In the genomic region with DNA sequence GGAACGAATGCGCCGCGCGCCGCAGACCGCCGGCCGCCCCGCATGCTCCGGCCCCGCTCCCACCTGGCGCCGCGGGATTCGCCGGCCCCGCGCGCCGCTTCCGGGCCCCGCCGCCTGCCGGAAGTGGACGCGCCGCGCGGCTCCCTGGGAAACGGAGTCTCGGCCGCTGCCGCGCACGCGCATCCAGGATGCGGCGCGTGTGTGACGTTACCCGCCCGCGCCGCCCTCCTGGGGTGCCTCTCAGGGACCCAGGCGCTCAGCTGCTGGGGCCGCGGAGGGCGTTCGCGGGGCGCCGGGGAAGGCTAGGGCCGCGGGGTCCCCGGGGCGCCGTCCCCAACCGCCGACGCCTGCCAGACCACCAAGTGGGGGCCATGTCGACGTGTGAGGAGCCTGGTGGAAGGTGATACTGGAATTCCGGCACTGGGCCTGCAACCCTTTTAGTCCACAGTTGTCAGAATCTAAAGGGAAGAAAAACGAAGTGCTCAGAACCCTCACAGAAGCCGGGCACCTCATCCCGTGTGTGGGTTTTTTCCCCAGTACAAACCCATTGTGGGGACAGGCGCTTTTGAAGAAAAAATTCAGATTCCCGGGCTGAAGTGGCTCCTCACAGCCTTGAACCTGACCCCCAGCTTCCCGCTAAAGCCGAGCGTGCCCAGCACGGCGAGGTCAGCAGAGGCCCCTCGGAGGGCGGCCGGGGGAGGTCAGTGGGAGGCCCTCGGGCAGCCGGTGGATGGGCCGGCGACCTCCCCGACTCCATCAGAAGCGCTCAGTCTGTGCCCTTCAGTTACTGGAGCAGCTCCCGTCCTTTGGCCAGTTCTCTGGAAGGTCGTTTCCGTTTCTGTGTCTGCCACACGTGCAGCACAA, we compare ENCODE assay signal across 8 cellular contexts. TPM values are rescaled to one million over a fixed set of nuclear protein-coding genes. Genes with fewer than 3 reads are reported as not detected.
A peak's percentile ranks its signal among the peaks of the same experiment; 100 is the strongest.
DNase-seq lines count a peak whose midpoint lies in the region; ATAC-seq, FAIRE-seq and TF ChIP-seq lines count a peak whose summit lies in the region.

A gene with protein sequence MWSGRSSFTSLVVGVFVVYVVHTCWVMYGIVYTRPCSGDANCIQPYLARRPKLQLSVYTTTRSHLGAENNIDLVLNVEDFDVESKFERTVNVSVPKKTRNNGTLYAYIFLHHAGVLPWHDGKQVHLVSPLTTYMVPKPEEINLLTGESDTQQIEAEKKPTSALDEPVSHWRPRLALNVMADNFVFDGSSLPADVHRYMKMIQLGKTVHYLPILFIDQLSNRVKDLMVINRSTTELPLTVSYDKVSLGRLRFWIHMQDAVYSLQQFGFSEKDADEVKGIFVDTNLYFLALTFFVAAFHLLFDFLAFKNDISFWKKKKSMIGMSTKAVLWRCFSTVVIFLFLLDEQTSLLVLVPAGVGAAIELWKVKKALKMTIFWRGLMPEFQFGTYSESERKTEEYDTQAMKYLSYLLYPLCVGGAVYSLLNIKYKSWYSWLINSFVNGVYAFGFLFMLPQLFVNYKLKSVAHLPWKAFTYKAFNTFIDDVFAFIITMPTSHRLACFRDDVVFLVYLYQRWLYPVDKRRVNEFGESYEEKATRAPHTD (minus strand): TSS at position 125 of the 864 bp plus-strand sequence. CDS start 258 bp downstream, outside the sequence.

- peak; percentile 88 to 93 for ATAC-seq in A549
- ATAC-seq in GM18858 (IDR thresholded peaks at IDR 0.05; ENCODE audit: unreplicated experiment): peak; percentile 87
- ATAC-seq in HG03095 (IDR thresholded peaks at IDR 0.05; ENCODE audit: unreplicated experiment): peak; percentile 67

- no peak for TF ChIP-seq EP300 in A549 (IDR thresholded peaks at IDR 0.05)

- intact Hi-C loops in breast epithelium (cut with DNase I; ENCODE audit: low total_unique reads): loop anchor here (5.0 kb wide), 1 partner anchor 1407 kb away; the partner anchor contains the start of gene IRX2

- POLR2A ChIA-PET in A549 (lab: Yijun Ruan, JAX): interaction anchor here (0.6 to 1.5 kb wide), 4 partner anchors 9 to 77 kb away, joined by 3 to 7 read pairs (median 3); no protein-coding TSS in a partner anchor

- TF ChIP-seq RAD21 in A549 (conservative IDR thresholded peaks at IDR 0.05 in 1 of 2, IDR thresholded peaks at IDR 0.05 in 1 of 2): no peak

- TF ChIP-seq POLR2A in A549 (IDR thresholded peaks at IDR 0.05; ENCODE audit: low read length) (peak; percentile 73), breast epithelium (IDR thresholded peaks at IDR 0.05) (no peak)

- no peaks in the 10 kb centered on the region for H3K27me3 ChIP-seq in breast epithelium
- no peaks in the 10 kb centered on the region for H3K27me3 ChIP-seq in small intestine (ENCODE audit: control insufficient read depth in 2 of 2, insufficient read depth in 2 of 2, low read length in 2 of 2)

- peaks cover 19% of the 10 kb centered on the region for H3K4me1 ChIP-seq in A549
- peaks cover 0 to 5% of the 10 kb centered on the region in 2 donors for H3K4me1 ChIP-seq in breast epithelium
- H3K4me1 ChIP-seq in small intestine (ENCODE audit: control insufficient read depth in 2 of 2, insufficient read depth in 1 of 2, low read depth in 1 of 2, low read length in 1 of 2): peaks cover 0 to 4% of the 10 kb centered on the region in 2 donors

- CTCF ChIA-PET in A549 (lab: Yijun Ruan, JAX): interaction anchor here (1.1 to 2.8 kb wide), 4 partner anchors 13 to 300 kb away, joined by 3 to 10 read pairs (median 5); no protein-coding TSS in a partner anchor

- H3K36me3 ChIP-seq in breast epithelium (no peaks in the 10 kb centered on the region), small intestine (ENCODE audit: control insufficient read depth in 2 of 2, insufficient read depth in 2 of 2, low read length in 2 of 2) (peaks cover 5 to 7% of the 10 kb centered on the region in 2 donors)

- H3K27ac ChIP-seq in A549: peak within 1 kb of the TSS; percentile 89 to 93
- H3K27ac ChIP-seq in breast epithelium: peak within 1 kb of the TSS; percentile 88 to 93
- H3K27ac ChIP-seq in small intestine (ENCODE audit: low read depth in 1 of 2, low read length in 1 of 2): peak within 1 kb of the TSS; percentile 47 to 89

- H3K9me3 ChIP-seq in A549 (no peaks in the 10 kb centered on the region), breast epithelium (no peaks in the 10 kb centered on the region), small intestine (ENCODE audit: control insufficient read depth, low read depth) (no peaks in the 10 kb centered on the region)

- WGBS in A549 (ENCODE audit: missing lambda C conversion rate): under 1% methylated on average over 25 of the region's 87 CpGs
- 1 to 2% (median 1%) methylated on average over 41 to 87 of the region's 87 CpGs for WGBS in small intestine, 3 donors

- TF ChIP-seq CTCF in A549 (IDR thresholded peaks at IDR 0.05): no peak
- TF ChIP-seq CTCF in WI38 (IDR thresholded peaks at IDR 0.05; ENCODE audit: low read depth, low read length): no peak
- TF ChIP-seq CTCF in breast epithelium (IDR thresholded peaks at IDR 0.05): peak in 1 of 3 donors; percentile 19

- no peak for FAIRE-seq in A549 (lab: Jason Lieb, UNC)
- no peak for FAIRE-seq in small intestine (lab: Jason Lieb, UNC)

- DNase-seq in A549 (ENCODE audit: low read depth in 1 of 2, low spot score in 1 of 2) (peak; percentile 86 to 95), NCI-H2171 (lab: John Stamatoyannopoulos, UW) (peak; percentile 95), breast epithelium (ENCODE audit: low spot score in 2 of 2) (peak; percentile 78 to 82), iPS-NIHi11 (ENCODE audit: low spot score) (peak; percentile 99), small intestine (peak; percentile 90)

- H3K4me3 ChIP-seq in A549 (peak within 1 kb of the TSS; percentile 92), WI38 (ENCODE audit: low read depth, low read length) (peak within 1 kb of the TSS; percentile 79), breast epithelium (peak within 1 kb of the TSS; percentile 84 to 98 (median 93)), small intestine (ENCODE audit: low read depth in 1 of 2, low read length in 2 of 2) (peak within 1 kb of the TSS; percentile 95 to 97)

- peak within 1 kb of the TSS; percentile 98 for H3K4me2 ChIP-seq in A549

TF ChIP-seq in A549, 52 proteins besides CTCF, POLR2A, EP300 and RAD21 (continues in another document):
- TF ChIP-seq SMC3 (IDR thresholded peaks at IDR 0.05) (no peak), JUN (IDR thresholded peaks at IDR 0.05) (peak; percentile 65 to 82; a peak in 3 of 5 replicates), HOXA7 (CRISPR knock-in tag; IDR thresholded peaks at IDR 0.05) (no peak), NFE2L2 (conservative IDR thresholded peaks at IDR 0.05; ENCODE audit: low read length) (no peak), CHD2 (IDR thresholded peaks at IDR 0.05; ENCODE audit: low read length, partially characterized antibody) (no peak), PHF8 (IDR thresholded peaks at IDR 0.05; ENCODE audit: borderline replicate concordance, low read depth) (peak; percentile 98; the same call in 1 of the 2 replicates), CBX8 (IDR thresholded peaks at IDR 0.05) (no peak), POLR2AphosphoS2 (conservative IDR thresholded peaks at IDR 0.05; ENCODE audit: low read length) (no peak), CEBPB (IDR thresholded peaks at IDR 0.05) (no peak), RNF2 (IDR thresholded peaks at IDR 0.05; ENCODE audit: borderline replicate concordance, low read depth) (no peak), USF2 (IDR thresholded peaks at IDR 0.05) (no peak), FOSL2 (IDR thresholded peaks at IDR 0.05) (no peak), FOSL2 (CRISPR knock-in tag; IDR thresholded peaks at IDR 0.05) (no peak), ZNF302 (CRISPR knock-in tag; IDR thresholded peaks at IDR 0.05) (no peak), CHD4 (IDR thresholded peaks at IDR 0.05; ENCODE audit: borderline replicate concordance) (no peak), ELK1 (IDR thresholded peaks at IDR 0.05; ENCODE audit: low read depth, low read length) (0 out of 2 replicates have a peak, but pooled peaks have one; percentile 61), HDAC2 (IDR thresholded peaks at IDR 0.05) (no peak), PBX3 (IDR thresholded peaks at IDR 0.05) (no peak), HOXB5 (CRISPR knock-in tag; IDR thresholded peaks at IDR 0.05) (no peak), FOXS1 (CRISPR knock-in tag; IDR thresholded peaks at IDR 0.05) (no peak), NR3C1 (IDR thresholded peaks at IDR 0.05) (no peak)

RNA-seq across cellular contexts. Expression of the gene that starts here (rescaled TPM):
- 171 and 175 TPM in 2 replicates for polyA plus RNA-seq in A549 (2011; rRNA removed)
- polyA plus RNA-seq in A549 (2012; cell fraction: cytosol; rRNA removed): 242 and 287 TPM in 2 replicates
- polyA plus RNA-seq in A549 (2012; cell fraction: nucleus; rRNA removed): 283 and 294 TPM in 2 replicates
- polyA plus RNA-seq in A549 (2017; fragmentation: RNase III; extraction: RNeasy Plus Mini Kit Qiagen cat#74134 plus additional on column Dnase treatment): 169 to 194 TPM (median 173 TPM) in 3 replicates
- 233 and 279 TPM in 2 replicates for polyA minus RNA-seq in A549 (2011; rRNA and poly(A)+ RNA removed)
- total RNA-seq in breast epithelium: 100 to 1,000 TPM in 2 of 3 donors, 10 to 100 TPM in 1; 94.0 to 121 (median 107) TPM
- polyA plus RNA-seq in small intestine: 10 to 100 TPM; 45.8 to 99.7 (median 56.7) TPM

Comparison
In these comparisons a context has a peak if more than half of its experiments do, and no peak if none do; other contexts are left out.
1. Peak in every context shown above with its lines: DNase-seq, ATAC-seq, H3K4me3 ChIP-seq and H3K27ac ChIP-seq.